In genomic region chr17:39400547-39401411, GRCh38 we compare ENCODE assay signal across 8 cellular contexts. TPM values are rescaled to one million over a fixed set of nuclear protein-coding genes. Genes with fewer than 3 reads are reported as not detected.
DNase-seq lines count a peak whose midpoint lies in the region; ATAC-seq and TF ChIP-seq lines count a peak whose summit lies in the region.

No MANE protein-coding gene starts in this region.

- H3K27ac Mint-ChIP-seq in central memory CD8-positive, alpha-beta T cell (ENCODE audit: low read depth) = peak overlapping the region; percentile 94
- H3K27ac Mint-ChIP-seq in stimulated activated memory B cell treated with anti-CD40 and anti-IgM and Interleukin-4, amounts not matched to agents 10 μg/mL and 1 μg/mL and 100 μg/mL, for 72 hours = peak overlapping the region; percentile 93

- peak overlapping the region; percentile 96 for H3K4me3 Mint-ChIP-seq in central memory CD8-positive, alpha-beta T cell
- peak overlapping the region; percentile 97 for H3K4me3 Mint-ChIP-seq in stimulated activated memory B cell treated with anti-CD40 and anti-IgM and Interleukin-4, amounts not matched to agents 10 μg/mL and 1 μg/mL and 100 μg/mL, for 72 hours

- peak overlapping the region; percentile 94 for H3K9ac ChIP-seq in BLaER1

- H3K27ac ChIP-seq in BLaER1 (peak overlapping the region; percentile 81), left lung (peak overlapping the region; percentile 89 to 90)

- intact Hi-C loops in left lung (cut with DNase I) = no loop called here

- no peak for TF ChIP-seq CTCF in left lung (IDR thresholded peaks at IDR 0.05)

- H3K27me3 ChIP-seq in BLaER1 (no peaks in the 10 kb centered on the region), left lung (no peaks in the 10 kb centered on the region)

- H3K36me3 Mint-ChIP-seq in central memory CD8-positive, alpha-beta T cell (ENCODE audit: insufficient read depth) = peaks cover 28% of the 10 kb centered on the region
- H3K36me3 Mint-ChIP-seq in stimulated activated memory B cell treated with anti-CD40 and anti-IgM and Interleukin-4, amounts not matched to agents 10 μg/mL and 1 μg/mL and 100 μg/mL, for 72 hours = peaks cover 1% of the 10 kb centered on the region

- no peaks in the 10 kb centered on the region for H3K9me3 Mint-ChIP-seq in central memory CD8-positive, alpha-beta T cell
- H3K9me3 Mint-ChIP-seq in stimulated activated memory B cell treated with anti-CD40 and anti-IgM and Interleukin-4, amounts not matched to agents 10 μg/mL and 1 μg/mL and 100 μg/mL, for 72 hours = no peaks in the 10 kb centered on the region

- H3K36me3 ChIP-seq in BLaER1 (peaks cover 10% of the 10 kb centered on the region), left lung (no peaks in the 10 kb centered on the region)

- peak; percentile 21 for ATAC-seq in GM21528 (IDR thresholded peaks at IDR 0.05; ENCODE audit: low FRiP score, unreplicated experiment)
- peak; percentile 7 for ATAC-seq in central memory CD8-positive, alpha-beta T cell (replicated peaks; ENCODE audit: extremely low read depth, poor library complexity, severe bottlenecking)
- ATAC-seq in left lung = peak; percentile 12
- peak; percentile 1 for ATAC-seq in stimulated activated memory B cell treated with anti-CD40 and anti-IgM and Interleukin-4, amounts not matched to agents 10 μg/mL and 1 μg/mL and 100 μg/mL, for 72 hours
- ATAC-seq in GM19463 (IDR thresholded peaks at IDR 0.05; ENCODE audit: unreplicated experiment) = no peak

- no peaks in the 10 kb centered on the region for H3K27me3 Mint-ChIP-seq in central memory CD8-positive, alpha-beta T cell
- H3K27me3 Mint-ChIP-seq in stimulated activated memory B cell treated with anti-CD40 and anti-IgM and Interleukin-4, amounts not matched to agents 10 μg/mL and 1 μg/mL and 100 μg/mL, for 72 hours = no peaks in the 10 kb centered on the region

- peaks cover 21% of the 10 kb centered on the region for H3K4me1 ChIP-seq in BLaER1
- H3K4me1 ChIP-seq in left lung = peaks cover 4 to 31% of the 10 kb centered on the region in 2 donors

- peaks cover 18% of the 10 kb centered on the region for H3K4me1 Mint-ChIP-seq in central memory CD8-positive, alpha-beta T cell
- H3K4me1 Mint-ChIP-seq in stimulated activated memory B cell treated with anti-CD40 and anti-IgM and Interleukin-4, amounts not matched to agents 10 μg/mL and 1 μg/mL and 100 μg/mL, for 72 hours = peaks cover 19% of the 10 kb centered on the region

- peak overlapping the region; percentile 93 for H3K4me2 ChIP-seq in BLaER1

- peaks cover 86% of the 10 kb centered on the region for H4K20me1 ChIP-seq in BLaER1

- H3K4me3 ChIP-seq in BLaER1 (peak overlapping the region; percentile 94), left lung (peak overlapping the region; percentile 88 to 97)

- H3K9me3 ChIP-seq in BLaER1 (no peaks in the 10 kb centered on the region), left lung (no peaks in the 10 kb centered on the region)

- peak; percentile 56 for DNase-seq in OCI-M1 (lab: John Stamatoyannopoulos, UW)
- peak in 1 of 2 donors; percentile 11 for DNase-seq in central memory CD8-positive, alpha-beta T cell (ENCODE audit: low spot score in 2 of 2)
- peak in 1 of 2 donors; percentile 41 for DNase-seq in left lung
- no peak for DNase-seq in activated CD4-positive, CD25-positive, alpha-beta regulatory T cell treated with anti-CD3 and anti-CD28 coated beads, Interleukin-2, amount 50 U/mL, for 72 hours

RNA-seq across cellular contexts. Expression of gene FBXL20, which starts 0.6 kb away (rescaled TPM):
- total RNA-seq in left lung = 10 to 100 TPM; 19.9 to 27.3 TPM

RNA-seq across cellular contexts. Expression of gene MED1, which starts 50.3 kb away (rescaled TPM):
- 10 to 100 TPM; 32.1 to 35.4 TPM for total RNA-seq in left lung
